6 cellular contexts compared by ENCODE assay signal in the genomic region with DNA sequence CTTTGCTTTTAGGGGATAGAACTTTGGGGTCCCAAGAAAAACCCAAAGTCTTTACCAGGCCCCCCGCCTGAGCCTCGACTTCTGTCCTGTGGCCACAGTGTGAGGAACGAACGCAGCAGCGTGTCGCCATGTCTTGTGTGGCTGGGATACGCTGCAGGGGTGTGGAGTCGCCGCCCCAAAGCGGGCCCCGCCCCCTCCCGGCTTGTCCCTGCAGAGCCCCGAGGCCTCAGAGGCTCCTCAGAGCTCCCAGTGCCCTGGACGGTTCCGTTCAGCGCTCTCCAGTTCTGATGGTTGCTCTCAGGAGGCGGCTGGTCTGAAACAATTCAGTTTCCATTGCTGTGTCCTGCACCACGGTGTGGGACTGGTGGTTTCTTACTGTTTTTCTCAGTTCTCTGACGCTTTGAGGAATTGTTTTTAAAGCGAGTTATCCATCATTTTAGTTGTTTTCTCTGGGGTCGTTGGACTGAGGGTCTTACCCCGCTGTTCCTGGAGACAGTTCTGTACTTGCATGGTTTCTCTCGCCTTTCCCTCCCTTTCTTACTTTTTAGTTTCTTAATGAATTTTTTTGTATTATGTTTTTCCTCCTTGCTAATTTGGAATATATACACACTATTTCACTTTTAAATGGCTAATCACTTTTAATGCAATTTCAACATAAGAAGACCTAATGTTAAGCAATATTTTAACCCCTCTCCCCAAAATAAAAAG. TPM values are rescaled to one million over a fixed set of nuclear protein-coding genes. Genes with fewer than 3 reads are reported as not detected.
DNase-seq lines count a peak whose midpoint lies in the region; ATAC-seq and TF ChIP-seq lines count a peak whose summit lies in the region.

No MANE protein-coding gene starts in this region.

- no peak for TF ChIP-seq CTCF in HFFc6 (IDR thresholded peaks at IDR 0.05)

- no peak overlapping the region for H3K9ac ChIP-seq in iPS-18a (ENCODE audit: low read length)

- peaks cover 5% of the 10 kb centered on the region for H3K4me1 ChIP-seq in iPS-18a (ENCODE audit: control insufficient read depth, low read depth, low read length)

- no peaks in the 10 kb centered on the region for H3K9me3 ChIP-seq in iPS-18a (ENCODE audit: control insufficient read depth, low read depth, low read length)

- H3K4me3 Mint-ChIP-seq in HFFc6 = peak overlapping the region; percentile 95; the same call in 1 of the 2 replicates
- H3K4me3 Mint-ChIP-seq in stimulated activated memory B cell treated with anti-CD40 and anti-IgM and Interleukin-4, amounts not matched to agents 10 μg/mL and 1 μg/mL and 100 μg/mL, for 72 hours = peak overlapping the region; percentile 72

- H3K4me3 ChIP-seq in iPS-18a (ENCODE audit: low read length) = peak overlapping the region; percentile 2

- DNase-seq in HFFc6 = no peak
- DNase-seq in activated T-cell treated with anti-CD3 and anti-CD28 coated beads for 24 hours (ENCODE audit: low read depth) = peak; percentile 68

- no peaks in the 10 kb centered on the region; the same call in 1 of the 2 replicates for H3K27me3 Mint-ChIP-seq in HFFc6 (ENCODE audit: insufficient read depth)
- H3K27me3 Mint-ChIP-seq in stimulated activated memory B cell treated with anti-CD40 and anti-IgM and Interleukin-4, amounts not matched to agents 10 μg/mL and 1 μg/mL and 100 μg/mL, for 72 hours = no peaks in the 10 kb centered on the region

- H3K9me3 Mint-ChIP-seq in HFFc6 = no peaks in the 10 kb centered on the region
- H3K9me3 Mint-ChIP-seq in stimulated activated memory B cell treated with anti-CD40 and anti-IgM and Interleukin-4, amounts not matched to agents 10 μg/mL and 1 μg/mL and 100 μg/mL, for 72 hours = no peaks in the 10 kb centered on the region

- no peaks in the 10 kb centered on the region for H3K36me3 Mint-ChIP-seq in HFFc6 (ENCODE audit: low read depth)
- H3K36me3 Mint-ChIP-seq in stimulated activated memory B cell treated with anti-CD40 and anti-IgM and Interleukin-4, amounts not matched to agents 10 μg/mL and 1 μg/mL and 100 μg/mL, for 72 hours = peaks cover 10% of the 10 kb centered on the region

- H3K36me3 ChIP-seq in iPS-18a (ENCODE audit: control insufficient read depth, low read depth, low read length) = no peaks in the 10 kb centered on the region

- H3K4me1 Mint-ChIP-seq in HFFc6 (ENCODE audit: low read depth) = peaks cover 25% of the 10 kb centered on the region
- H3K4me1 Mint-ChIP-seq in stimulated activated memory B cell treated with anti-CD40 and anti-IgM and Interleukin-4, amounts not matched to agents 10 μg/mL and 1 μg/mL and 100 μg/mL, for 72 hours = peaks cover 29% of the 10 kb centered on the region

- peaks cover 39% of the 10 kb centered on the region for H3K27me3 ChIP-seq in iPS-18a (ENCODE audit: control insufficient read depth, insufficient read depth, low read length)

- ATAC-seq in stimulated activated memory B cell treated with anti-CD40 and anti-IgM and Interleukin-4, amounts not matched to agents 10 μg/mL and 1 μg/mL and 100 μg/mL, for 72 hours = peak; percentile 71
- ATAC-seq in HG03175 (IDR thresholded peaks at IDR 0.05; ENCODE audit: unreplicated experiment) (no peak), GM21423 (IDR thresholded peaks at IDR 0.05; ENCODE audit: unreplicated experiment) (no peak)

- no peak overlapping the region for H3K27ac ChIP-seq in iPS-18a (ENCODE audit: low read length)

- no peak overlapping the region for H3K27ac Mint-ChIP-seq in HFFc6
- H3K27ac Mint-ChIP-seq in stimulated activated memory B cell treated with anti-CD40 and anti-IgM and Interleukin-4, amounts not matched to agents 10 μg/mL and 1 μg/mL and 100 μg/mL, for 72 hours = no peak overlapping the region

RNA-seq across cellular contexts. Expression of gene IDUA, which starts 1.6 kb away (rescaled TPM):
- 10 to 100 TPM; 20.9 to 40.3 (median 23.3) TPM for total RNA-seq in HFFc6 (2021; fragmentation: NEBNext Ultra II Directional; extraction: Animal tissue kit (Norgen Biotek cat#: 25700))

RNA-seq across cellular contexts. Expression of gene SLC26A1, which starts 7.9 kb away (rescaled TPM):
- total RNA-seq in HFFc6 (2021; fragmentation: NEBNext Ultra II Directional; extraction: Animal tissue kit (Norgen Biotek cat#: 25700)) = under 1 TPM in 3 of 6 experiments, not detected in 3; 0.16 to 0.38 (median 0.19) TPM

RNA-seq across cellular contexts. Expression of gene DGKQ, which starts 11.9 kb away (rescaled TPM):
- 10 to 100 TPM; 11.3 to 14.9 (median 13.1) TPM for total RNA-seq in HFFc6 (2021; fragmentation: NEBNext Ultra II Directional; extraction: Animal tissue kit (Norgen Biotek cat#: 25700))

RNA-seq across cellular contexts. Expression of gene FGFRL1, which starts 26.1 kb away (rescaled TPM):
- 10 to 100 TPM; 15.4 to 40.8 (median 17.3) TPM for total RNA-seq in HFFc6 (2021; fragmentation: NEBNext Ultra II Directional; extraction: Animal tissue kit (Norgen Biotek cat#: 25700))

RNA-seq across cellular contexts. Expression of gene TMEM175, which starts 53.0 kb away (rescaled TPM):
- total RNA-seq in HFFc6 (2021; fragmentation: NEBNext Ultra II Directional; extraction: Animal tissue kit (Norgen Biotek cat#: 25700)) = 10 to 100 TPM; 27.8 to 41.8 (median 34.1) TPM
